Comparison of ENCODE assay signal across 14 cellular contexts in the genomic region with DNA sequence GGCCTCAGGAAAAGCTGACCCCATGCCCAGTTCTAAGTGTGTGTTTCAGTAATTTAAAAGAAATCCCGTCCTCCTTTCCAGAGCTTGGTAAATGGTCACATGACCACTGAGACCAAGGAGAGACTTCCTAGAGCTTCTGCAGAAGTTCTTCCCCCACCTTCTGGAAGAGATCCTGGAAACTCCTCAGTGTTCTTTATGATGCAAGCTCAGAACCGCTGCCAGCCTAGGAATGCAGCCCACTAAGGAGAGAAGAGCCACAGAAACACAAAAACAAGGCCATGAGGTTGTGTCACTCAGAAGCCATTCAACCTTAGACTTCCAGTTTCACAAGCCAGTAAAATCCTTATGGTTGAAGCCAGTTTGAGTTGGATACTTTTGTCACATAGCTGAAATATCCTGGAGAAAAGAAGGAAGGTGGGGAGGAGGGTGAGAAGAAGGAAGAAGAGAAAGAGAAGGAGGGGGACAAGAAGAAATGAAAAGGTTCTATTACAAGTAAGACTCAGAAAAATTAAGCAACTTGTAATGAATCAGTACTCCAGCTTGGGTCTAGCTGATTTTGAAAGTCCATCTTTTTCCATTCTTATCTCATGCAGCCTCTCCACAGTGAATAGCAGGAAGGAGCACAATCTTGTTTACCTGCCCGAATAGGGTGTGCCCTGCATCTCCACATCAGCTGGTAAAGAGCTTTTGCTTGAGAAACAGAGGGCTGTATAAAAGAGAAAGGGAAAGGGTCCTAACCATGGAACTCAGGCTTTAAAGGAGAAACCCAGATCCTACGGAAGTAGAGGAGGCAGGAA.
A peak's percentile ranks its signal among the peaks of the same experiment; 100 is the strongest.
DNase-seq lines count a peak whose midpoint lies in the region; ATAC-seq and TF ChIP-seq lines count a peak whose summit lies in the region.
"Had no signal": no experiment of that assay in that cellular context is flagged by ENCODE, and none has a peak within 500 bp of the region (broad histone marks: within the 10 kb centered on the region; RNA-seq: fewer than 3 reads in every experiment).

No MANE protein-coding gene starts in this region.

- H3K4me1 ChIP-seq in mammary epithelial cell (ENCODE audit: insufficient read depth, low read length) (no peaks in the 10 kb centered on the region), tibial nerve (no peaks in the 10 kb centered on the region), spleen (peaks cover 0 to 4% (median 0%) of the 10 kb centered on the region in 6 donors)
- H3K4me1 ChIP-seq: SJSA1 had no signal

- H3K36me3 Mint-ChIP-seq in MCF 10A (ENCODE audit: insufficient read depth, unreplicated experiment) = no peaks in the 10 kb centered on the region

- no peak for ATAC-seq in HG03025 (IDR thresholded peaks at IDR 0.05; ENCODE audit: low FRiP score, unreplicated experiment)

- H3K27me3 ChIP-seq in mammary epithelial cell (ENCODE audit: insufficient read depth, low read length) (no peaks in the 10 kb centered on the region), dorsolateral prefrontal cortex (no peaks in the 10 kb centered on the region), tibial nerve (no peaks in the 10 kb centered on the region), spleen (replicated peaks in 1 of 7) (no peaks in the 10 kb centered on the region)
- H3K27me3 ChIP-seq: SJSA1 had no signal

- H3K9me3 Mint-ChIP-seq in MCF 10A (ENCODE audit: unreplicated experiment) = peaks cover 7% of the 10 kb centered on the region

- H3K9me3 ChIP-seq in mammary epithelial cell (replicated peaks; ENCODE audit: insufficient read depth, low read length) = no peaks in the 10 kb centered on the region
- H3K9me3 ChIP-seq in tibial nerve = peaks cover 0 to 10% (median 0%) of the 10 kb centered on the region in 4 donors
- H3K9me3 ChIP-seq in spleen = peaks cover 0 to 10% (median 3%) of the 10 kb centered on the region in 8 donors
- H3K9me3 ChIP-seq: thoracic aorta had no signal

- no peaks in the 10 kb centered on the region for H3K27me3 Mint-ChIP-seq in MCF 10A (ENCODE audit: insufficient read depth, unreplicated experiment)

- in situ Hi-C loops in mammary epithelial cell (cut with MboI; ENCODE audit: low sequenced_read_pairs in 2 of 2) = no loop called here

- POLR2A ChIA-PET in MCF 10A (lab: Yijun Ruan, JAX) = interaction anchor here (0.6 to 0.7 kb wide), 2 partner anchors 10 to 16 kb away, joined by 3 to 5 read pairs; no protein-coding TSS in a partner anchor

- H3K4me3 ChIP-seq in mammary epithelial cell (replicated peaks in 1 of 3; ENCODE audit: insufficient read depth in 1 of 3, low read depth in 2 of 3, low read length in 3 of 3) (no peak overlapping the region), dorsolateral prefrontal cortex (no peak overlapping the region), tibial nerve (no peak overlapping the region), spleen (no peak overlapping the region)
- H3K4me3 ChIP-seq: lung, SJSA1, thoracic aorta had no signal

- no TSS peak for BruUV-seq in MCF 10A (replicated peaks; lab: Mats Ljungman, UMichigan)
- no TSS peak for BruUV-seq in mammary epithelial cell (replicated peaks; lab: Mats Ljungman, UMichigan)

- intact Hi-C loops in MCF 10A (cut with micrococcal nuclease) (no loop called here), mammary epithelial cell (cut with micrococcal nuclease) (loop anchor here (2.0 to 10.0 kb wide), 2 partner anchors 345 to 437 kb away; no protein-coding TSS in a partner anchor), dorsolateral prefrontal cortex (cut with DNase I) (no loop called here), spleen (cut with DNase I; ENCODE audit: low total_unique reads) (no loop called here)

- 44% methylated on average over 4 of the region's 4 CpGs for WGBS in mammary epithelial cell (ENCODE audit: low coverage, missing lambda C conversion rate)
- 58 to 61% methylated on average over 4 of the region's 4 CpGs for WGBS in tibial nerve, 2 donors
- 47 to 68% (median 58%) methylated on average over 4 of the region's 4 CpGs for WGBS in spleen, 5 donors

- H3K36me3 ChIP-seq in mammary epithelial cell (ENCODE audit: insufficient read depth, low read length) (no peaks in the 10 kb centered on the region), tibial nerve (no peaks in the 10 kb centered on the region), spleen (no peaks in the 10 kb centered on the region)
- H3K36me3 ChIP-seq: SJSA1, thoracic aorta had no signal

- no peaks in the 10 kb centered on the region for H3K79me2 ChIP-seq in mammary epithelial cell (ENCODE audit: insufficient read depth, low read length)

- H3K27ac ChIP-seq in mammary epithelial cell (ENCODE audit: insufficient read depth, low read depth, low read length) = no peak overlapping the region
- peak overlapping the region in 31 of 59 donors; percentile 4 to 82 (median 48) for H3K27ac ChIP-seq in dorsolateral prefrontal cortex
- H3K27ac ChIP-seq in tibial nerve = no peak overlapping the region
- H3K27ac ChIP-seq in spleen = no peak overlapping the region
- H3K27ac ChIP-seq: SJSA1, thoracic aorta had no signal

- dilution Hi-C loops in mammary epithelial cell (cut with HindIII; ENCODE audit: low sequenced_read_pairs) = no loop called here

- no peak overlapping the region for H2AFZ ChIP-seq in mammary epithelial cell (ENCODE audit: low read depth, low read length)

- H3K4me2 ChIP-seq in mammary epithelial cell (ENCODE audit: insufficient read depth, low read depth, low read length) = no peak overlapping the region

- TF ChIP-seq POLR2A in tibial nerve (IDR thresholded peaks at IDR 0.05) = no peak
- no peak for TF ChIP-seq POLR2A in spleen (IDR thresholded peaks at IDR 0.05)

- no peaks in the 10 kb centered on the region for H4K20me1 ChIP-seq in mammary epithelial cell (ENCODE audit: insufficient read depth, low read length)

- H3K4me1 Mint-ChIP-seq in MCF 10A (ENCODE audit: insufficient read depth, unreplicated experiment) = no peaks in the 10 kb centered on the region

- no peak overlapping the region for H3K9ac ChIP-seq in mammary epithelial cell (ENCODE audit: insufficient read depth, low read length)

- H3K4me3 Mint-ChIP-seq in MCF 10A (ENCODE audit: unreplicated experiment) = no peak overlapping the region

- peak; percentile 8 for DNase-seq in MCF 10A (ENCODE audit: unreplicated experiment)
- DNase-seq in mammary epithelial cell = no peak
- peak in 2 of 10 donors; percentile 11 to 35 for DNase-seq in dorsolateral prefrontal cortex
- peak; percentile 12 for DNase-seq in kidney glomerular epithelial cell (lab: John Stamatoyannopoulos, UW)
- DNase-seq in tibial nerve (ENCODE audit: low spot score in 2 of 2) = peak; percentile 27 to 66
- DNase-seq in cortex of kidney (lab: John Stamatoyannopoulos, UW) = no peak
- DNase-seq in spleen = no peak
- DNase-seq: 8988T; activated CD4-positive, CD25-positive, alpha-beta regulatory T cell treated with anti-CD3 and anti-CD28 coated beads, Interleukin-2, amount 50 U/mL, for 72 hours; DMS 273 treated with DMSO at 0.1 percent for 48 hours had no signal

- CTCF ChIA-PET in MCF 10A (lab: Yijun Ruan, JAX) = interaction anchor here (0.6 to 1.0 kb wide), 3 partner anchors 10 to 229 kb away, joined by 3 to 4 read pairs (median 3); no protein-coding TSS in a partner anchor
- CTCF ChIA-PET in mammary epithelial cell (lab: Charles Lee; ENCODE audit: low non-redundant PET) = interaction anchor here (0.6 kb wide), 1 partner anchor 57 kb away, joined by 4 read pairs; no protein-coding TSS in a partner anchor

- TF ChIP-seq CTCF in MCF 10A (IDR thresholded peaks at IDR 0.05; ENCODE audit: unreplicated experiment) = no peak
- no peak for TF ChIP-seq CTCF in mammary epithelial cell (conservative IDR thresholded peaks at IDR 0.05 in 1 of 2, IDR thresholded peaks at IDR 0.05 in 1 of 2; ENCODE audit: extremely low read depth in 1 of 2, insufficient read depth in 1 of 2, low read depth in 1 of 2, low read length in 2 of 2)
- no peak for TF ChIP-seq CTCF in dorsolateral prefrontal cortex (IDR thresholded peaks at IDR 0.05 in 54 of 56, conservative IDR thresholded peaks at IDR 0.05 in 2 of 56; ENCODE audit: low read depth in 1 of 56, partially characterized antibody in 56 of 56)
- TF ChIP-seq CTCF in tibial nerve (IDR thresholded peaks at IDR 0.05) = no peak
- no peak for TF ChIP-seq CTCF in spleen (IDR thresholded peaks at IDR 0.05 in 8 of 11, conservative IDR thresholded peaks at IDR 0.05 in 3 of 11)

- peak in 1 of 2 donors; percentile 17 for TF ChIP-seq EP300 in tibial nerve (IDR thresholded peaks at IDR 0.05)

- no peak overlapping the region for H3K27ac Mint-ChIP-seq in MCF 10A (ENCODE audit: low read depth, unreplicated experiment)

Comparison
In these comparisons a context has a peak if more than half of its experiments do, and no peak if none do; other contexts are left out.
1. DNase-seq: peak in MCF 10A (single experiment), kidney glomerular epithelial cell (single experiment) and tibial nerve (2 of 2); none in mammary epithelial cell (single experiment), cortex of kidney (single experiment) and spleen (single experiment).
2. H3K27ac ChIP-seq: peak in dorsolateral prefrontal cortex (31 of 59); none in mammary epithelial cell (single experiment), tibial nerve (0 of 4) and spleen (0 of 8).